Comparison of ENCODE assay signal across 1 cellular context in the genomic region with DNA sequence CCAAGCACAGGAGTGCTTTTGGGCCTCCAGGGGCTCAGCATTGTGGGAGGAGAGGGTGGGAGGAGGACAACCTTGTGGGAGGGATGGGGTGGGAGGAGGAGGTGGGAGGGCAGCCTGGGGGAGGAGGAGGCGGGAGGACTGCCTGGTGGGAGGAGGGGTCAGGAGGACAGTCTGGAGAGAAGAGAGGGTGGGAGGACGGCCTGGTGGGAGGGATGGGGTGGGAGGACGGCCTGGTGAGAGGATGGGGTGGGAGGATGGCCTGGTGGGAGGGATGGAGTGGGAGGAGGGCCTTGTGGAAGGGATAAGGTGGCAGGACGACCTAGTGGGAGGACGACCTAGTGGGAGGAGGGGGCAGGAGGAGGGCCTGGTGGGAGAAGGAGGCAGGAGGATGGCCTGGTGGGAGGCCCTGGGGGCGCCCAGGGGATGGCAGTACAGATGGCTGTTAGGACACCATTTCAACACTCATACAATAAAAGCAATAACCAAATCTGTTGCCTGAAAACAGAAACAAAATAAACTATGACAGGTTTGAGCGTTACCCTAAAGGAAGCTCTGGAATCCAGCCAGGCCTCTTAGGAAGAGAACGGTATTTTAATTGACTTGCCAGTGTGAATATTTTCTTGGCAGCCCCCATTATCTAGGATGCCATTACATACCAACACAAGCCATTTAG.
TF ChIP-seq lines count a peak whose summit lies in the region.

No MANE protein-coding gene starts in this region.

TF ChIP-seq in GM23338, 12 proteins besides CTCF, POLR2A, EP300 and RAD21 (continued from another document):
- TF ChIP-seq, protein P1, sequence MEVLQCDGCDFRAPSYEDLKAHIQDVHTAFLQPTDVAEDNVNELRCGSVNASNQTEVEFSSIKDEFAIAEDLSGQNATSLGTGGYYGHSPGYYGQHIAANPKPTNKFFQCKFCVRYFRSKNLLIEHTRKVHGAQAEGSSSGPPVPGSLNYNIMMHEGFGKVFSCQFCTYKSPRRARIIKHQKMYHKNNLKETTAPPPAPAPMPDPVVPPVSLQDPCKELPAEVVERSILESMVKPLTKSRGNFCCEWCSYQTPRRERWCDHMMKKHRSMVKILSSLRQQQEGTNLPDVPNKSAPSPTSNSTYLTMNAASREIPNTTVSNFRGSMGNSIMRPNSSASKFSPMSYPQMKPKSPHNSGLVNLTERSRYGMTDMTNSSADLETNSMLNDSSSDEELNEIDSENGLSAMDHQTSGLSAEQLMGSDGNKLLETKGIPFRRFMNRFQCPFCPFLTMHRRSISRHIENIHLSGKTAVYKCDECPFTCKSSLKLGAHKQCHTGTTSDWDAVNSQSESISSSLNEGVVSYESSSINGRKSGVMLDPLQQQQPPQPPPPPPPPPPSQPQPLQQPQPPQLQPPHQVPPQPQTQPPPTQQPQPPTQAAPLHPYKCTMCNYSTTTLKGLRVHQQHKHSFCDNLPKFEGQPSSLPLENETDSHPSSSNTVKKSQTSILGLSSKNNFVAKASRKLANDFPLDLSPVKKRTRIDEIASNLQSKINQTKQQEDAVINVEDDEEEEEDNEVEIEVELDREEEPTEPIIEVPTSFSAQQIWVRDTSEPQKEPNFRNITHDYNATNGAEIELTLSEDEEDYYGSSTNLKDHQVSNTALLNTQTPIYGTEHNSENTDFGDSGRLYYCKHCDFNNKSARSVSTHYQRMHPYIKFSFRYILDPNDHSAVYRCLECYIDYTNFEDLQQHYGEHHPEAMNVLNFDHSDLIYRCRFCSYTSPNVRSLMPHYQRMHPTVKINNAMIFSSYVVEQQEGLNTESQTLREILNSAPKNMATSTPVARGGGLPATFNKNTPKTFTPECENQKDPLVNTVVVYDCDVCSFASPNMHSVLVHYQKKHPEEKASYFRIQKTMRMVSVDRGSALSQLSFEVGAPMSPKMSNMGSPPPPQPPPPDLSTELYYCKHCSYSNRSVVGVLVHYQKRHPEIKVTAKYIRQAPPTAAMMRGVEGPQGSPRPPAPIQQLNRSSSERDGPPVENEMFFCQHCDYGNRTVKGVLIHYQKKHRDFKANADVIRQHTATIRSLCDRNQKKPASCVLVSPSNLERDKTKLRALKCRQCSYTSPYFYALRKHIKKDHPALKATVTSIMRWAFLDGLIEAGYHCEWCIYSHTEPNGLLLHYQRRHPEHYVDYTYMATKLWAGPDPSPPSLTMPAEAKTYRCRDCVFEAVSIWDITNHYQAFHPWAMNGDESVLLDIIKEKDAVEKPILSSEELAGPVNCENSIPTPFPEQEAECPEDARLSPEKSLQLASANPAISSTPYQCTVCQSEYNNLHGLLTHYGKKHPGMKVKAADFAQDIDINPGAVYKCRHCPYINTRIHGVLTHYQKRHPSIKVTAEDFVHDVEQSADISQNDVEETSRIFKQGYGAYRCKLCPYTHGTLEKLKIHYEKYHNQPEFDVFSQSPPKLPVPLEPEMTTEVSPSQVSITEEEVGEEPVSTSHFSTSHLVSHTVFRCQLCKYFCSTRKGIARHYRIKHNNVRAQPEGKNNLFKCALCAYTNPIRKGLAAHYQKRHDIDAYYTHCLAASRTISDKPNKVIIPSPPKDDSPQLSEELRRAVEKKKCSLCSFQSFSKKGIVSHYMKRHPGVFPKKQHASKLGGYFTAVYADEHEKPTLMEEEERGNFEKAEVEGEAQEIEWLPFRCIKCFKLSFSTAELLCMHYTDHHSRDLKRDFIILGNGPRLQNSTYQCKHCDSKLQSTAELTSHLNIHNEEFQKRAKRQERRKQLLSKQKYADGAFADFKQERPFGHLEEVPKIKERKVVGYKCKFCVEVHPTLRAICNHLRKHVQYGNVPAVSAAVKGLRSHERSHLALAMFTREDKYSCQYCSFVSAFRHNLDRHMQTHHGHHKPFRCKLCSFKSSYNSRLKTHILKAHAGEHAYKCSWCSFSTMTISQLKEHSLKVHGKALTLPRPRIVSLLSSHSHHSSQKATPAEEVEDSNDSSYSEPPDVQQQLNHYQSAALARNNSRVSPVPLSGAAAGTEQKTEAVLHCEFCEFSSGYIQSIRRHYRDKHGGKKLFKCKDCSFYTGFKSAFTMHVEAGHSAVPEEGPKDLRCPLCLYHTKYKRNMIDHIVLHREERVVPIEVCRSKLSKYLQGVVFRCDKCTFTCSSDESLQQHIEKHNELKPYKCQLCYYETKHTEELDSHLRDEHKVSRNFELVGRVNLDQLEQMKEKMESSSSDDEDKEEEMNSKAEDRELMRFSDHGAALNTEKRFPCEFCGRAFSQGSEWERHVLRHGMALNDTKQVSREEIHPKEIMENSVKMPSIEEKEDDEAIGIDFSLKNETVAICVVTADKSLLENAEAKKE (CRISPR knock-in tag; IDR thresholded peaks at IDR 0.05): no peak
- TF ChIP-seq REST (IDR thresholded peaks at IDR 0.05; ENCODE audit: unreplicated experiment) (no peak), EZH2phosphoT487 (IDR thresholded peaks at IDR 0.05; ENCODE audit: unreplicated experiment) (no peak), JUNB (IDR thresholded peaks at IDR 0.05; ENCODE audit: unreplicated experiment) (no peak)
